Comparison of ENCODE assay signal across 8 cellular contexts in the genomic region with DNA sequence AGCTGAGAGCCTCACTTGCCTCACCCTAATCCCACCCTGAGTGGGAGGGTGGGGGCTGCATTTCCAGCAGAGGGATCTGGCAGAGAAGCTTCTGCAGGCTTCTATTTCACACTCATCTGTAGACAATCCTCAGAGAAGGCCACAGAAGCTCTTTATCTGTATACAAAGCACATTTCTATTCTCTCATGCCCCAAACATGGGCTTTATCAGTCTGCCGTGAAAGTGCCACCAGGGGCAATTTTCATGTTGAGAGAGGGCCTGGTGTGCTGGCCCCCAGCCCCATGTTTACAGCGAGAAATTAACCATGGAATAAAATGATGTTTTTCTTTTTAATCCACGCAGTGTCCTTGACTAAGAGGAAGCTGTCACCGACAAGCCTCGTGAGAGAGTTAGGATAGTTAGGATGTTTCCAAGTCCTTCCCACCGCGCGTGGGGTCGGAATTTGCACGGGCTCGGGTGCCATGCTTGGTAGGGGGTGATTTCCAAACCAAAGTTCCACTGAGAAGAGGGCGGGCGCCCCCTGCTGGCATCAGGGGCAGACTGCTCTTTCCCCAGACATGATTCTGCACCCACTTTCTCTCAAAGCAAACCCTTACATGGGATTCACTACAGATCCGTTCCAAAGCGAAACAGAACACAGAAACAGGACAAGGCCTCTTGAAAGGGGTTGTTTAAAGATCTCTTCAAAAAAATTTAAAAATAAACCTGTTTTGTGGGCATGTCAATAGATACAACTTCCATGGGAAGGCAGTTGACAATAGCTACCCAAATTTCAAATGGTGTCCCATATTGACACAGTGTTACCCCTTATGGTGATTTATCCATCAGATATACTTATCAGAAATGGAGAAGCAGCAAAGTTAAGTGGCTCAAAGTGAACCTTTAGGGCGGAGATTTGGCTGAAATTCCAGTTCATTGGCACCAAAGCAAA. TPM values are rescaled to one million over a fixed set of nuclear protein-coding genes. Genes with fewer than 3 reads are reported as not detected.
DNase-seq lines count a peak whose midpoint lies in the region; ATAC-seq and TF ChIP-seq lines count a peak whose summit lies in the region.

No MANE protein-coding gene starts in this region.

- no peaks in the 10 kb centered on the region for H4K20me1 ChIP-seq in GM23248 (ENCODE audit: insufficient read depth)

- H3K4me1 ChIP-seq in GM23248 (ENCODE audit: insufficient read depth) = peaks cover 25% of the 10 kb centered on the region
- H3K4me1 ChIP-seq in effector memory CD4-positive, alpha-beta T cell (ENCODE audit: control insufficient read depth, insufficient read depth, low read length, poor library complexity, severe bottlenecking) = no peaks in the 10 kb centered on the region

- no peaks in the 10 kb centered on the region for H3K27me3 ChIP-seq in GM23248 (replicated peaks; ENCODE audit: insufficient read depth)
- no peaks in the 10 kb centered on the region for H3K27me3 ChIP-seq in effector memory CD4-positive, alpha-beta T cell (replicated peaks; ENCODE audit: control insufficient read depth, insufficient read depth, low read length, poor library complexity, severe bottlenecking)

- H3K79me2 ChIP-seq in GM23248 (ENCODE audit: insufficient read depth) = no peaks in the 10 kb centered on the region

- 15 to 16% methylated on average over 16 of the region's 16 CpGs for WGBS in GM23248 (ENCODE audit: low coverage in 1 of 2, low lambda C conversion rate in 2 of 2, missing lambda C conversion rate in 2 of 2), 2 experiments

- peaks cover 2% of the 10 kb centered on the region for H3K36me3 Mint-ChIP-seq in activated CD8-positive, alpha-beta T cell treated with anti-CD3 and anti-CD28 coated beads, Interleukin-2, amount 10 ng/mL, durations not matched to agents 7 days and 5 days (ENCODE audit: low read depth)
- peaks cover 15% of the 10 kb centered on the region for H3K36me3 Mint-ChIP-seq in mesothelial cell of epicardium

- no peaks in the 10 kb centered on the region for H3K9me3 Mint-ChIP-seq in activated CD8-positive, alpha-beta T cell treated with anti-CD3 and anti-CD28 coated beads, Interleukin-2, amount 10 ng/mL, durations not matched to agents 7 days and 5 days (ENCODE audit: insufficient read depth)
- H3K9me3 Mint-ChIP-seq in mesothelial cell of epicardium = peaks cover 13% of the 10 kb centered on the region

- POLR2A ChIA-PET in activated CD8-positive, alpha-beta T cell treated with anti-CD3 and anti-CD28 coated beads, Interleukin-2, amount 10 ng/mL, durations not matched to agents 7 days and 5 days (lab: Charles Lee) = interaction anchor here (0.7 kb wide), 1 partner anchor 554 kb away, joined by 3 read pairs; no protein-coding TSS in a partner anchor

- H3F3A ChIP-seq in GM23248 (ENCODE audit: insufficient read depth) = peaks cover 20% of the 10 kb centered on the region

- no peaks in the 10 kb centered on the region for H3K4me1 Mint-ChIP-seq in activated CD8-positive, alpha-beta T cell treated with anti-CD3 and anti-CD28 coated beads, Interleukin-2, amount 10 ng/mL, durations not matched to agents 7 days and 5 days (ENCODE audit: low read depth)
- peaks cover 58% of the 10 kb centered on the region for H3K4me1 Mint-ChIP-seq in mesothelial cell of epicardium

- no peak overlapping the region for H3K4me3 ChIP-seq in GM23248
- H3K4me3 ChIP-seq in effector memory CD4-positive, alpha-beta T cell (ENCODE audit: insufficient read depth, low read depth, low read length, poor library complexity, severe bottlenecking) = no peak overlapping the region

- H3K4me2 ChIP-seq in GM23248 (ENCODE audit: unreplicated experiment) = peak overlapping the region; percentile 19

- H3K27me3 Mint-ChIP-seq in activated CD8-positive, alpha-beta T cell treated with anti-CD3 and anti-CD28 coated beads, Interleukin-2, amount 10 ng/mL, durations not matched to agents 7 days and 5 days (ENCODE audit: low read depth) = no peaks in the 10 kb centered on the region
- H3K27me3 Mint-ChIP-seq in mesothelial cell of epicardium (ENCODE audit: low read depth) = no peaks in the 10 kb centered on the region

- CTCF ChIA-PET in activated CD8-positive, alpha-beta T cell treated with anti-CD3 and anti-CD28 coated beads, Interleukin-2, amount 10 ng/mL, durations not matched to agents 7 days and 5 days (lab: Charles Lee) = interaction anchor here (0.9 to 4.7 kb wide), 10 partner anchors 9 to 219 kb away, joined by 3 to 32 read pairs (median 5); no protein-coding TSS in a partner anchor

- H3K9ac ChIP-seq in GM23248 = peak overlapping the region; percentile 67

- in situ Hi-C loops in GM23248 (cut with MboI) = loop anchor here (10.0 to 25.0 kb wide), 2 partner anchors 281 to 738 kb away; a partner anchor contains a TSS

- no peaks in the 10 kb centered on the region for H3K9me3 ChIP-seq in GM23248 (ENCODE audit: low read depth)
- H3K9me3 ChIP-seq in effector memory CD4-positive, alpha-beta T cell (ENCODE audit: control insufficient read depth, low read length) = peaks cover 11% of the 10 kb centered on the region

- no peak overlapping the region for H3K27ac Mint-ChIP-seq in activated CD8-positive, alpha-beta T cell treated with anti-CD3 and anti-CD28 coated beads, Interleukin-2, amount 10 ng/mL, durations not matched to agents 7 days and 5 days
- peak overlapping the region; percentile 95 for H3K27ac Mint-ChIP-seq in mesothelial cell of epicardium

- H3K27ac ChIP-seq in GM23248 = peak overlapping the region; percentile 77
- H3K27ac ChIP-seq in effector memory CD4-positive, alpha-beta T cell (ENCODE audit: insufficient read depth, low read length, poor library complexity, severe bottlenecking) = no peak overlapping the region

- H2AFZ ChIP-seq in GM23248 = peak overlapping the region; percentile 34

- TF ChIP-seq CTCF in mesothelial cell of epicardium (IDR thresholded peaks at IDR 0.05; ENCODE audit: unreplicated experiment) = peak; percentile 94

- H3K36me3 ChIP-seq in GM23248 (ENCODE audit: low read depth) = 0 out of 2 replicates have a peak, but pooled peaks cover 3% of the 10 kb centered on the region
- H3K36me3 ChIP-seq in effector memory CD4-positive, alpha-beta T cell (ENCODE audit: control insufficient read depth, insufficient read depth, low read length) = no peaks in the 10 kb centered on the region

- peak; percentile 57 for ATAC-seq in activated CD8-positive, alpha-beta T cell treated with anti-CD3 and anti-CD28 coated beads, Interleukin-2, amount 10 ng/mL, durations not matched to agents 7 days and 5 days
- ATAC-seq in HG02588 (IDR thresholded peaks at IDR 0.05; ENCODE audit: unreplicated experiment) = no peak

- H3K4me3 Mint-ChIP-seq in activated CD8-positive, alpha-beta T cell treated with anti-CD3 and anti-CD28 coated beads, Interleukin-2, amount 10 ng/mL, durations not matched to agents 7 days and 5 days = no peak overlapping the region
- no peak overlapping the region for H3K4me3 Mint-ChIP-seq in mesothelial cell of epicardium

- no peaks in the 10 kb centered on the region for H3K9me2 ChIP-seq in GM23248 (ENCODE audit: insufficient read depth)

- DNase-seq in AG08395 (ENCODE audit: low spot score) (peak; percentile 83), GM23248 (peak; percentile 83), NCI-H460 (ENCODE audit: extremely low read depth, low read depth) (peak; percentile 41), mesothelial cell of epicardium (ENCODE audit: low spot score in 2 of 2, unreplicated experiment in 2 of 2) (peak; percentile 73 to 90)
- DNase-seq in activated CD8-positive, alpha-beta T cell treated with anti-CD3 and anti-CD28 coated beads, Interleukin-2, amount 10 ng/mL, durations not matched to agents 7 days and 5 days = peak; percentile 66
- peak; percentile 18 to 53 (median 25) for DNase-seq in effector memory CD4-positive, alpha-beta T cell
- peak; percentile 62 to 65 for DNase-seq in stimulated activated CD8-positive, alpha-beta memory T cell treated with anti-CD3 and anti-CD28 coated beads, Interleukin-2, amount 100 ng/mL, for 48 hours (ENCODE audit: low read depth in 2 of 2)

RNA-seq across cellular contexts. Expression of a gene that starts 19.4 kb away (rescaled TPM):
- total RNA-seq in GM23248 (2014; rRNA removed; shearing (Covaris generic)) = 3.9 and 5.5 TPM in 2 replicates
- polyA plus RNA-seq in GM23248 (2016; fragmentation: Nextera tagmentation; extraction: Ambion mirVana) = 12.9 and 15.1 TPM in 2 replicates
- not detected in 2 replicates for total RNA-seq in NCI-H460 (2014; rRNA removed; shearing (Covaris generic))
- not detected in 2 replicates for polyA plus RNA-seq in NCI-H460 (2014; cell fraction: nucleus; rRNA removed)
- not detected for total RNA-seq in activated CD8-positive, alpha-beta T cell treated with anti-CD3 and anti-CD28 coated beads, Interleukin-2, amount 10 ng/mL, durations not matched to agents 7 days and 5 days
- total RNA-seq in mesothelial cell of epicardium = 10.4 to 12.5 TPM (median 10.9 TPM) in 3 replicates

Comparison
In these comparisons a context has a peak if more than half of its experiments do, and no peak if none do; other contexts are left out.
1. DNase-seq: peak in every context shown above with its lines; median percentile 83 in AG08395; 83 in GM23248; 82 in mesothelial cell of epicardium; 66 in activated CD8-positive, alpha-beta T cell treated with anti-CD3 and anti-CD28 coated beads, Interleukin-2, amount 10 ng/mL, durations not matched to agents 7 days and 5 days; 64 in stimulated activated CD8-positive, alpha-beta memory T cell treated with anti-CD3 and anti-CD28 coated beads, Interleukin-2, amount 100 ng/mL, for 48 hours; 41 in NCI-H460; 25 in effector memory CD4-positive, alpha-beta T cell.